21 cellular contexts compared by ENCODE assay signal in genomic region chr17:73198201-73198929, GRCh38. TPM values are rescaled to one million over a fixed set of nuclear protein-coding genes. Genes with fewer than 3 reads are reported as not detected.
A peak's percentile ranks its signal among the peaks of the same experiment; 100 is the strongest.
DNase-seq lines count a peak whose midpoint lies in the region; ATAC-seq, FAIRE-seq and TF ChIP-seq lines count a peak whose summit lies in the region.
"Had no signal": no experiment of that assay in that cellular context is flagged by ENCODE, and none has a peak within 500 bp of the region (broad histone marks: within the 10 kb centered on the region; RNA-seq: fewer than 3 reads in every experiment).

No MANE protein-coding gene starts in this region.

- no peak overlapping the region for H4K8ac ChIP-seq in IMR-90 (ENCODE audit: low read depth in 2 of 2, low read length in 2 of 2)

- H3K23ac ChIP-seq in IMR-90 (ENCODE audit: low read depth, low read length), result no peak overlapping the region

- no peak for TF ChIP-seq RAD21 in IMR-90 (IDR thresholded peaks at IDR 0.05; ENCODE audit: low read length)

- peaks cover 35% of the 10 kb centered on the region for H3K4me1 Mint-ChIP-seq in activated naive CD8-positive, alpha-beta T cell (ENCODE audit: low read depth)
- peaks cover 24% of the 10 kb centered on the region for H3K4me1 Mint-ChIP-seq in activated naive CD8-positive, alpha-beta T cell treated with anti-CD3 and anti-CD28 coated beads, Interleukin-2, amount 50 U/mL, for 24 hours
- peaks cover 21% of the 10 kb centered on the region for H3K4me1 Mint-ChIP-seq in central memory CD8-positive, alpha-beta T cell
- H3K4me1 Mint-ChIP-seq in stimulated activated effector memory CD8-positive, alpha-beta T cell treated with anti-CD3 and anti-CD28 coated beads, Interleukin-12 subunit alpha, Interleukin-12 subunit beta, amount 100 ng/mL, for 72 hours, result peaks cover 18% of the 10 kb centered on the region

- no peak overlapping the region for H2AK9ac ChIP-seq in IMR-90 (replicated peaks; ENCODE audit: low read depth, low read length, poor library complexity)

- no peak overlapping the region for H3K4me3 ChIP-seq in IMR-90 (ENCODE audit: insufficient read depth, low read depth, low read length)
- H3K4me3 ChIP-seq: HAP-1 had no signal

- no peak overlapping the region for H2AFZ ChIP-seq in IMR-90 (replicated peaks; ENCODE audit: low read length, poor library complexity)

- H3K27ac ChIP-seq in IMR-90 (ENCODE audit: insufficient read depth, low read length), result no peak overlapping the region
- H3K27ac ChIP-seq: HL-60 had no signal

- H3K36me3 ChIP-seq in IMR-90 (ENCODE audit: control insufficient read depth, insufficient read depth, low read length), result peaks cover 68% of the 10 kb centered on the region

- peaks cover 10% of the 10 kb centered on the region for H3K4me1 ChIP-seq in IMR-90 (ENCODE audit: control insufficient read depth, insufficient read depth, low read length)

- no peak overlapping the region for H3K14ac ChIP-seq in IMR-90 (replicated peaks; ENCODE audit: low read depth, low read length)

- H3K4ac ChIP-seq in IMR-90 (ENCODE audit: low read depth, low read length), result no peak overlapping the region

- H2BK15ac ChIP-seq in IMR-90 (ENCODE audit: low read depth, low read length), result no peak overlapping the region

- no peak overlapping the region for H2BK120ac ChIP-seq in IMR-90 (ENCODE audit: low read depth, low read length)

- dilution Hi-C loops in IMR-90 (cut with HindIII; ENCODE audit: low sequenced_read_pairs, unreplicated experiment), result no loop called here

- in situ Hi-C loops in IMR-90 (cut with MboI; ENCODE audit: low sequenced_read_pairs), result no loop called here

- no peak overlapping the region for H3K9ac ChIP-seq in IMR-90 (ENCODE audit: low read depth, low read length)

- peaks cover 22% of the 10 kb centered on the region for H3K9me1 ChIP-seq in IMR-90 (ENCODE audit: insufficient read depth, low read length)

- TF ChIP-seq POLR2A in IMR-90 (IDR thresholded peaks at IDR 0.05; ENCODE audit: low read depth, low read length), result no peak
- TF ChIP-seq POLR2A in GM12892 (IDR thresholded peaks at IDR 0.05; ENCODE audit: low read depth, low read length), result no peak

- peaks cover 13% of the 10 kb centered on the region for H3K36me3 Mint-ChIP-seq in activated naive CD8-positive, alpha-beta T cell
- H3K36me3 Mint-ChIP-seq in activated naive CD8-positive, alpha-beta T cell treated with anti-CD3 and anti-CD28 coated beads, Interleukin-2, amount 50 U/mL, for 24 hours (ENCODE audit: low read depth), result peaks cover 56% of the 10 kb centered on the region
- H3K36me3 Mint-ChIP-seq in central memory CD8-positive, alpha-beta T cell (ENCODE audit: insufficient read depth), result peaks cover 43% of the 10 kb centered on the region
- H3K36me3 Mint-ChIP-seq in stimulated activated effector memory CD8-positive, alpha-beta T cell treated with anti-CD3 and anti-CD28 coated beads, Interleukin-12 subunit alpha, Interleukin-12 subunit beta, amount 100 ng/mL, for 72 hours, result peaks cover 90% of the 10 kb centered on the region

- H3K79me1 ChIP-seq in IMR-90 (ENCODE audit: low read depth in 1 of 2, low read length in 2 of 2), result peaks cover 53 to 89% of the 10 kb centered on the region in 2 experiments

- CTCF ChIA-PET in IMR-90 (lab: Yijun Ruan, JAX), result no interaction called here

- H3K27me3 Mint-ChIP-seq in activated naive CD8-positive, alpha-beta T cell, result no peaks in the 10 kb centered on the region
- H3K27me3 Mint-ChIP-seq in activated naive CD8-positive, alpha-beta T cell treated with anti-CD3 and anti-CD28 coated beads, Interleukin-2, amount 50 U/mL, for 24 hours, result no peaks in the 10 kb centered on the region
- H3K27me3 Mint-ChIP-seq in central memory CD8-positive, alpha-beta T cell, result no peaks in the 10 kb centered on the region

- H3K56ac ChIP-seq in IMR-90 (ENCODE audit: extremely low read depth, insufficient read depth, low read length), result no peak overlapping the region

- no peak for FAIRE-seq in GM12892 (lab: Jason Lieb, UNC)
- FAIRE-seq: HTR-8/SVneo had no signal

- no peaks in the 10 kb centered on the region for H3K9me3 Mint-ChIP-seq in activated naive CD8-positive, alpha-beta T cell (ENCODE audit: low read depth)
- H3K9me3 Mint-ChIP-seq in activated naive CD8-positive, alpha-beta T cell treated with anti-CD3 and anti-CD28 coated beads, Interleukin-2, amount 50 U/mL, for 24 hours, result no peaks in the 10 kb centered on the region
- no peaks in the 10 kb centered on the region for H3K9me3 Mint-ChIP-seq in central memory CD8-positive, alpha-beta T cell
- no peaks in the 10 kb centered on the region for H3K9me3 Mint-ChIP-seq in stimulated activated effector memory CD8-positive, alpha-beta T cell treated with anti-CD3 and anti-CD28 coated beads, Interleukin-12 subunit alpha, Interleukin-12 subunit beta, amount 100 ng/mL, for 72 hours
- H3K9me3 Mint-ChIP-seq: CD14-positive monocyte had no signal

- no TSS peak for BruUV-seq in IMR-90 (replicated peaks; lab: Mats Ljungman, UMichigan)

- DNase-seq in activated naive CD8-positive, alpha-beta T cell treated with anti-CD3 and anti-CD28 coated beads, Interleukin-2, amount 50 U/mL, for 24 hours, result no peak
- DNase-seq in IMR-90 (no peak), GM12892 (ENCODE audit: insufficient read length) (no peak), NCI-H2081 treated with DMSO at 0.1 percent for 48 hours (lab: John Stamatoyannopoulos, UW) (no peak)
- no peak for DNase-seq in central memory CD8-positive, alpha-beta T cell (ENCODE audit: low spot score in 2 of 2)
- no peak for DNase-seq in stimulated activated effector memory CD8-positive, alpha-beta T cell treated with anti-CD3 and anti-CD28 coated beads, Interleukin-12 subunit alpha, Interleukin-12 subunit beta, amount 100 ng/mL, for 72 hours (ENCODE audit: low spot score in 2 of 2)
- DNase-seq: ACHN, AML-193, Calu3, DMS53, MV-4-11, NCI-H1417, NCI-H187 treated with DMSO at 0.1 percent for 48 hours, NCI-H2171, NCI-H446, SHP77 had no signal

- H2AK5ac ChIP-seq in IMR-90 (ENCODE audit: low read depth, low read length), result no peak overlapping the region

- H3K9me3 ChIP-seq in IMR-90 (ENCODE audit: control insufficient read depth, insufficient read depth, low read length), result no peaks in the 10 kb centered on the region
- H3K9me3 ChIP-seq: HAP-1 had no signal

- no peak overlapping the region for H4K91ac ChIP-seq in IMR-90 (ENCODE audit: insufficient read depth, low read depth, low read length)

- no peak overlapping the region for H2BK20ac ChIP-seq in IMR-90 (ENCODE audit: low read depth, low read length)

- intact Hi-C loops in IMR-90 (cut with micrococcal nuclease), result no loop called here

- no peak overlapping the region for H3K4me2 ChIP-seq in IMR-90 (ENCODE audit: low read depth, low read length)

- no peak overlapping the region for H3K4me3 Mint-ChIP-seq in activated naive CD8-positive, alpha-beta T cell
- no peak overlapping the region for H3K4me3 Mint-ChIP-seq in activated naive CD8-positive, alpha-beta T cell treated with anti-CD3 and anti-CD28 coated beads, Interleukin-2, amount 50 U/mL, for 24 hours
- no peak overlapping the region for H3K4me3 Mint-ChIP-seq in central memory CD8-positive, alpha-beta T cell
- H3K4me3 Mint-ChIP-seq in stimulated activated effector memory CD8-positive, alpha-beta T cell treated with anti-CD3 and anti-CD28 coated beads, Interleukin-12 subunit alpha, Interleukin-12 subunit beta, amount 100 ng/mL, for 72 hours, result no peak overlapping the region
- H3K4me3 Mint-ChIP-seq: CD14-positive monocyte had no signal

- no peak overlapping the region for H2BK5ac ChIP-seq in IMR-90 (ENCODE audit: low read depth, low read length, poor library complexity, severe bottlenecking)

- no peak overlapping the region for H3K18ac ChIP-seq in IMR-90 (ENCODE audit: low read depth, low read length)

- POLR2A ChIA-PET in IMR-90 (lab: Charles Lee; ENCODE audit: unreplicated experiment), result interaction anchor here (0.6 kb wide), 1 partner anchor 538 kb away, joined by 3 read pairs; no protein-coding TSS in a partner anchor

- peak overlapping the region; percentile 17 for H3K27ac Mint-ChIP-seq in activated naive CD8-positive, alpha-beta T cell
- no peak overlapping the region for H3K27ac Mint-ChIP-seq in activated naive CD8-positive, alpha-beta T cell treated with anti-CD3 and anti-CD28 coated beads, Interleukin-2, amount 50 U/mL, for 24 hours
- H3K27ac Mint-ChIP-seq in central memory CD8-positive, alpha-beta T cell (ENCODE audit: low read depth), result peak overlapping the region; percentile 69
- H3K27ac Mint-ChIP-seq in stimulated activated effector memory CD8-positive, alpha-beta T cell treated with anti-CD3 and anti-CD28 coated beads, Interleukin-12 subunit alpha, Interleukin-12 subunit beta, amount 100 ng/mL, for 72 hours, result peak overlapping the region; percentile 23

- no peak for TF ChIP-seq CTCF in IMR-90 (conservative IDR thresholded peaks at IDR 0.05; ENCODE audit: low read depth, low read length)

- H4K20me1 ChIP-seq in IMR-90 (ENCODE audit: insufficient read depth, low read length), result peaks cover 22% of the 10 kb centered on the region

- no peak overlapping the region for H4K5ac ChIP-seq in IMR-90 (ENCODE audit: low read depth, low read length)

- WGBS in IMR-90 (ENCODE audit: extremely low coverage in 2 of 2, insufficient read length in 1 of 2), 2 experiments, result 96% methylated on average over 6 of the region's 9 CpGs; no CpG with 5 or more reads in 1 of the 2 experiments

- no peak for ATAC-seq in activated naive CD8-positive, alpha-beta T cell treated with anti-CD3 and anti-CD28 coated beads, Interleukin-2, amount 50 U/mL, for 24 hours
- ATAC-seq in IMR-90 (ENCODE audit: low read depth), result no peak
- no peak for ATAC-seq in central memory CD8-positive, alpha-beta T cell (replicated peaks; ENCODE audit: extremely low read depth, poor library complexity, severe bottlenecking)
- ATAC-seq in stimulated activated effector memory CD8-positive, alpha-beta T cell treated with anti-CD3 and anti-CD28 coated beads, Interleukin-12 subunit alpha, Interleukin-12 subunit beta, amount 100 ng/mL, for 72 hours, result no peak

- no peaks in the 10 kb centered on the region for H3K27me3 ChIP-seq in IMR-90 (ENCODE audit: control insufficient read depth, insufficient read depth, low read length)

TF ChIP-seq in IMR-90, 13 proteins besides CTCF, POLR2A, EP300 and RAD21 (continues in another document):
- TF ChIP-seq BHLHE40 (IDR thresholded peaks at IDR 0.05; ENCODE audit: low read depth, low read length) (no peak), CEBPB (IDR thresholded peaks at IDR 0.05; ENCODE audit: low read depth, low read length) (no peak), RFX5 (IDR thresholded peaks at IDR 0.05; ENCODE audit: low read depth, low read length) (no peak), MAFK (IDR thresholded peaks at IDR 0.05; ENCODE audit: low read depth, low read length) (peak; percentile 69)

RNA-seq across cellular contexts. Expression of gene COG1, which starts 5.5 kb away (rescaled TPM):
- 14.4 and 18.3 TPM in 2 replicates for total RNA-seq in IMR-90 (2012; rRNA removed)
- 35.1 and 40.2 TPM in 2 replicates for polyA plus RNA-seq in IMR-90 (2012; rRNA removed)
- 15.0 and 15.4 TPM in 2 replicates for polyA plus RNA-seq in IMR-90 (2012; cell fraction: cytosol; rRNA removed)
- polyA plus RNA-seq in IMR-90 (2012; cell fraction: nucleus; rRNA removed; ENCODE audit: low replicate concordance), result 85.9 and 135 TPM in 2 replicates
- 10.9 TPM for polyA plus RNA-seq in GM12892 (2012; ENCODE audit: missing spikeins)

RNA-seq across cellular contexts. Expression of gene SSTR2, which starts 33.6 kb away (rescaled TPM):
- not detected in 2 replicates for total RNA-seq in IMR-90 (2012; rRNA removed)
- polyA plus RNA-seq in IMR-90 (2012; rRNA removed), result under 0.01 TPM in 1 of 2 replicates, not detected in the other
- 0.02 TPM in 1 of 2 replicates, not detected in the other for polyA plus RNA-seq in IMR-90 (2012; cell fraction: cytosol; rRNA removed)
- 0.01 and 0.11 TPM in 2 replicates for polyA plus RNA-seq in IMR-90 (2012; cell fraction: nucleus; rRNA removed; ENCODE audit: low replicate concordance)
- polyA plus RNA-seq in GM12892 (2012; ENCODE audit: missing spikeins), result 0.95 TPM
- polyA plus RNA-seq: CD14-positive monocyte had no signal
